19 cellular contexts compared by ENCODE assay signal in the genomic region with DNA sequence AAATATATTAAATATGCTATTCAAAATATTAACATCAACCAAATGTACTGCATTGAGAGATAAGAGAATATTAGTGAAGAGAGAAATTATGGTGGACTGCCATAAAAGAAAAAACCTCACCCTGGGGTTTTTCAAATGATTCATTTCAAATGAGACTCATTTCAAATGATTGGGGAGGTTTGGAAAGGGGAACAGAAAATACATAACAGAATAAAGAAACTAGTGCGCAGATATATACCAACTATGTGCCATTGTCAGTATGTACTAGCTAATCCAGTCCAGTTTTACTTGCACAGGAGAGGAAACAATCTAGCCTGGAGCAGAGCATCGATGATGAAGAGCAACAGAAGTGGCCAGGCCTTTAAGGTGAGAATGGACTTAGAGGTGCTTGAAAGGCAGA.
DNase-seq lines count a peak whose midpoint lies in the region; ATAC-seq, FAIRE-seq and TF ChIP-seq lines count a peak whose summit lies in the region.
"Had no signal": no experiment of that assay in that cellular context is flagged by ENCODE, and none has a peak within 500 bp of the region (broad histone marks: within the 10 kb centered on the region; RNA-seq: fewer than 3 reads in every experiment).

No MANE protein-coding gene starts in this region.

- no peaks in the 10 kb centered on the region for H3K4me1 Mint-ChIP-seq in activated naive CD4-positive, alpha-beta T cell treated with anti-CD3 and anti-CD28 coated beads, Interleukin-2, amount 10 ng/mL, durations not matched to agents 7 days and 5 days
- peaks cover 2% of the 10 kb centered on the region for H3K4me1 Mint-ChIP-seq in glutamatergic neuron (ENCODE audit: low read depth, unreplicated experiment)
- H3K4me1 Mint-ChIP-seq: memory B cell, T-cell had no signal

- H3K4me1 ChIP-seq in iPS-20b (ENCODE audit: insufficient read depth, low read length): peaks cover 34% of the 10 kb centered on the region
- no peaks in the 10 kb centered on the region for H3K4me1 ChIP-seq in trophoblast cell (ENCODE audit: control insufficient read depth in 1 of 2, insufficient read depth in 2 of 2, low read length in 2 of 2)
- H3K4me1 ChIP-seq: breast epithelium had no signal

- CTCF ChIA-PET in activated naive CD4-positive, alpha-beta T cell treated with anti-CD3 and anti-CD28 coated beads, Interleukin-2, amount 10 ng/mL, durations not matched to agents 7 days and 5 days (lab: Charles Lee): no interaction called here

- H3K4ac ChIP-seq in trophoblast cell (ENCODE audit: low read depth, low read length): no peak overlapping the region

- H3K79me2 ChIP-seq in trophoblast cell (ENCODE audit: control insufficient read depth, insufficient read depth, low read length, poor library complexity): no peaks in the 10 kb centered on the region

- no peak overlapping the region for H3K18ac ChIP-seq in trophoblast cell (ENCODE audit: low read length)

- H3K4me3 ChIP-seq in iPS-20b (ENCODE audit: low read length) (peak overlapping the region; percentile 10), trophoblast cell (ENCODE audit: low read depth, low read length) (no peak overlapping the region)
- H3K4me3 ChIP-seq: breast epithelium had no signal

- no peak for TF ChIP-seq CTCF in glutamatergic neuron (IDR thresholded peaks at IDR 0.05; ENCODE audit: partially characterized antibody, unreplicated experiment)

- H3K4me2 ChIP-seq in trophoblast cell (ENCODE audit: low read length): no peak overlapping the region

- no peak overlapping the region for H4K12ac ChIP-seq in trophoblast cell (ENCODE audit: low read depth, low read length)

- no peaks in the 10 kb centered on the region for H3K9me3 Mint-ChIP-seq in activated naive CD4-positive, alpha-beta T cell treated with anti-CD3 and anti-CD28 coated beads, Interleukin-2, amount 10 ng/mL, durations not matched to agents 7 days and 5 days
- H3K9me3 Mint-ChIP-seq in glutamatergic neuron (ENCODE audit: unreplicated experiment): no peaks in the 10 kb centered on the region

- no peaks in the 10 kb centered on the region for H3K36me3 ChIP-seq in iPS-20b (ENCODE audit: insufficient read depth, low read depth, low read length)
- no peaks in the 10 kb centered on the region for H3K36me3 ChIP-seq in trophoblast cell (ENCODE audit: control insufficient read depth in 1 of 2, insufficient read depth in 2 of 2, low read length in 2 of 2)
- H3K36me3 ChIP-seq: breast epithelium had no signal

- H3K4me3 Mint-ChIP-seq in activated naive CD4-positive, alpha-beta T cell treated with anti-CD3 and anti-CD28 coated beads, Interleukin-2, amount 10 ng/mL, durations not matched to agents 7 days and 5 days: no peak overlapping the region
- H3K4me3 Mint-ChIP-seq in glutamatergic neuron (ENCODE audit: unreplicated experiment): no peak overlapping the region
- H3K4me3 Mint-ChIP-seq: activated naive CD8-positive, alpha-beta T cell; memory B cell; neural crest cell; T-cell had no signal

- no peaks in the 10 kb centered on the region for H3K27me3 Mint-ChIP-seq in activated naive CD4-positive, alpha-beta T cell treated with anti-CD3 and anti-CD28 coated beads, Interleukin-2, amount 10 ng/mL, durations not matched to agents 7 days and 5 days
- no peaks in the 10 kb centered on the region for H3K27me3 Mint-ChIP-seq in glutamatergic neuron (ENCODE audit: unreplicated experiment)
- H3K27me3 Mint-ChIP-seq: activated naive CD8-positive, alpha-beta T cell; memory B cell; T-cell had no signal

- no CpG with 5 or more reads among the region's 2 CpGs for WGBS in trophoblast cell (ENCODE audit: extremely low coverage, insufficient coverage, insufficient read length)

- ATAC-seq in GM19023 (IDR thresholded peaks at IDR 0.05; ENCODE audit: unreplicated experiment): peak; percentile 85
- peak; percentile 80 for ATAC-seq in HG02642 (IDR thresholded peaks at IDR 0.05; ENCODE audit: poor library complexity, unreplicated experiment)
- peak; percentile 84 for ATAC-seq in HG03439 (IDR thresholded peaks at IDR 0.05; ENCODE audit: unreplicated experiment)
- ATAC-seq: stimulated activated naive CD8-positive, alpha-beta T cell treated with anti-CD3 and anti-CD28 coated beads, Interleukin-15, Interleukin-2, amounts not matched to agents 100 U/mL and 50 U/mL, for 24 hours; T-cell had no signal

- H4K8ac ChIP-seq in trophoblast cell (ENCODE audit: low read depth, low read length): no peak overlapping the region

- H3K27me3 ChIP-seq in iPS-20b (ENCODE audit: insufficient read depth, low read length): no peaks in the 10 kb centered on the region
- no peaks in the 10 kb centered on the region for H3K27me3 ChIP-seq in trophoblast cell (ENCODE audit: insufficient read depth, low read length)
- H3K27me3 ChIP-seq: breast epithelium had no signal

- no peak overlapping the region for H2AK5ac ChIP-seq in trophoblast cell (ENCODE audit: low read length)

- no peak overlapping the region for H3K14ac ChIP-seq in trophoblast cell (ENCODE audit: low read length)

- no peak overlapping the region for H2AFZ ChIP-seq in trophoblast cell (ENCODE audit: insufficient read depth, low read length, poor library complexity)

- FAIRE-seq in urothelium cell line (lab: Jason Lieb, UNC): no peak

- H3K27ac Mint-ChIP-seq in activated naive CD4-positive, alpha-beta T cell treated with anti-CD3 and anti-CD28 coated beads, Interleukin-2, amount 10 ng/mL, durations not matched to agents 7 days and 5 days: no peak overlapping the region
- H3K27ac Mint-ChIP-seq in glutamatergic neuron (ENCODE audit: unreplicated experiment): no peak overlapping the region
- H3K27ac Mint-ChIP-seq: activated naive CD8-positive, alpha-beta T cell; memory B cell; T-cell had no signal

- H3K9ac ChIP-seq in iPS-20b (ENCODE audit: low read depth, low read length) (peak overlapping the region; percentile 65), trophoblast cell (ENCODE audit: low read length) (no peak overlapping the region)

- H3K79me1 ChIP-seq in trophoblast cell (ENCODE audit: low read length): no peaks in the 10 kb centered on the region

- DNase-seq in activated naive CD4-positive, alpha-beta T cell treated with anti-CD3 and anti-CD28 coated beads, Interleukin-2, amount 10 ng/mL, durations not matched to agents 7 days and 5 days: no peak
- DNase-seq in urothelium cell line (ENCODE audit: low spot score) (no peak), glutamatergic neuron (no peak), trophoblast cell (no peak)
- DNase-seq: activated CD4-positive, CD25-positive, alpha-beta regulatory T cell; C1 segment of cervical spinal cord; effector CD4-positive, alpha-beta T cell; NCI-H187 treated with DMSO at 0.1 percent for 48 hours; NCI-H526; stimulated activated naive CD8-positive, alpha-beta T cell treated with anti-CD3 and anti-CD28 coated beads, Interleukin-15, Interleukin-2, amounts not matched to agents 100 U/mL and 50 U/mL, for 24 hours; T-cell had no signal

- no peak overlapping the region for H3K23ac ChIP-seq in trophoblast cell (ENCODE audit: low read length)

- H2BK120ac ChIP-seq in trophoblast cell (ENCODE audit: insufficient read depth, low read length, poor library complexity): no peak overlapping the region

- H2BK5ac ChIP-seq in trophoblast cell (ENCODE audit: low read depth, low read length, poor library complexity): no peak overlapping the region

- H3K9me3 ChIP-seq in iPS-20b (ENCODE audit: insufficient read depth, low read depth, low read length) (no peaks in the 10 kb centered on the region), trophoblast cell (ENCODE audit: insufficient read depth, low read depth, low read length) (no peaks in the 10 kb centered on the region)
- H3K9me3 ChIP-seq: breast epithelium had no signal

- no peaks in the 10 kb centered on the region for H3K36me3 Mint-ChIP-seq in activated naive CD4-positive, alpha-beta T cell treated with anti-CD3 and anti-CD28 coated beads, Interleukin-2, amount 10 ng/mL, durations not matched to agents 7 days and 5 days
- H3K36me3 Mint-ChIP-seq in glutamatergic neuron (ENCODE audit: unreplicated experiment): no peaks in the 10 kb centered on the region
- H3K36me3 Mint-ChIP-seq: activated naive CD8-positive, alpha-beta T cell; memory B cell; T-cell had no signal

- H3K27ac ChIP-seq in iPS-20b (ENCODE audit: low read length) (peak overlapping the region; percentile 70), trophoblast cell (ENCODE audit: low read depth, low read length) (no peak overlapping the region)
- H3K27ac ChIP-seq: breast epithelium had no signal

- H4K91ac ChIP-seq in trophoblast cell (ENCODE audit: low read depth, low read length): no peak overlapping the region

- H2BK12ac ChIP-seq in trophoblast cell (ENCODE audit: low read length): no peak overlapping the region
